ENCODE assay signal across 9 cellular contexts in the genomic region with DNA sequence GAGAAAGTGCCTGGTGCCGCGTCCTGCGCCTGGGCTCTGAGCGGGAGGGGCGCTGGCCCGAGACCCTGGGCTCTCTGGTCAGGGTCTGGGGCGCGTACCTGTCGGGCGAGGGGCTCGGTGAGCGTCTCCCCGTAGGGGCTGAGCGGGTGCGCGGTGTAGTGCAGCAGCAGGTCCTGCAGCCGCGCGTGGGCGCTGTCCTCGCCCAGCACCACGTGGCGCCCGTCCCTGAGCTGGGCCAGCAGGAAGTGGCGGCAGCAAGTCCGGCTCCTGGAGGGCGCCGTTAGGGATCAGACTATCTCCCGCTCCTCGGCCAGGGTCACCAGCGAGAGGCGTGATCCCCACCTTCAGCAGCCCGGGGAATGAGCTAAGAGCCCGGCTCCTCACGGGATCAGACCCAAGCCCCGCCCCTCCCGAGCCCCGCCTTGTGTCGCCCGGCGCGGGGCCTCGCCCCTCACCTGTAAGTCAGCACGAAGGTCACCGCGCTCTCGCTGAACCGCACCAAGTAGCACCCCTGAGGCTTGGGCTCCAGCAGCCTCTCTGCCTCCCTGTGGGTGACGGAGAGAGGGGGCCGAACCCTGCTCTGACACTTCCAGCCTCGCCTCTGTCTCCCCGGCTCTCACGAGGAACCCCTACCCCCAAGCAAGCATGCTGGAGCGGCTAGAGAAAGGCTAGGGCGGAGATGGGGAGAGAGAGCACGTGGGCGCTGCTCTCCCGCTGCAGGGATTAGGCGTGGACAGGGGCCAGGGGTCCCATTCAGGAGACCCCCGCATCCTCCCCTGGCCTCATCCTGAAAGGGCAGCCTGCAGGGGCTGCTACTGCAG.
A peak's percentile ranks its signal among the peaks of the same experiment; 100 is the strongest.
DNase-seq lines count a peak whose midpoint lies in the region; ATAC-seq and TF ChIP-seq lines count a peak whose summit lies in the region.
"Had no signal": no experiment of that assay in that cellular context is flagged by ENCODE, and none has a peak within 500 bp of the region (broad histone marks: within the 10 kb centered on the region; RNA-seq: fewer than 3 reads in every experiment).

No MANE protein-coding gene starts in this region.

- no peaks in the 10 kb centered on the region for H3K27me3 ChIP-seq in muscle layer of duodenum (ENCODE audit: low read depth, low read length)

- peaks cover 0 to 26% of the 10 kb centered on the region in 2 donors for H3K4me1 ChIP-seq in muscle layer of duodenum (ENCODE audit: control insufficient read depth in 1 of 2, insufficient read depth in 2 of 2, low read length in 2 of 2)

- no peak for ATAC-seq in GM19455 (IDR thresholded peaks at IDR 0.05; ENCODE audit: unreplicated experiment)

- TF ChIP-seq POLR2A in erythroblast (IDR thresholded peaks at IDR 0.05; ENCODE audit: low read length): no peak

- H3K9me3 ChIP-seq in muscle layer of duodenum (ENCODE audit: control insufficient read depth in 1 of 2, low read length in 2 of 2): no peaks in the 10 kb centered on the region

- H3K4me3 ChIP-seq in muscle layer of duodenum (ENCODE audit: low read depth in 1 of 2, low read length in 2 of 2): peak overlapping the region; percentile 48 to 63

- H3K27ac ChIP-seq in muscle layer of duodenum (ENCODE audit: low read length): no peak overlapping the region
- H3K27ac ChIP-seq: C4-2B had no signal

- DNase-seq in NCI-H1436 (lab: John Stamatoyannopoulos, UW) (peak; percentile 22), NCI-H1436 treated with DMSO at 0.1 percent for 48 hours (lab: John Stamatoyannopoulos, UW) (no peak), NCI-H2171 treated with DMSO at 0.1 percent for 48 hours (lab: John Stamatoyannopoulos, UW) (peak; percentile 67), activated T-cell treated with anti-CD3 and anti-CD28 coated beads for 1 hour (ENCODE audit: low read depth) (peak; percentile 64), erythroblast (lab: John Stamatoyannopoulos, UW) (peak; percentile 62 to 63)
- DNase-seq in stimulated activated CD8-positive, alpha-beta memory T cell treated with anti-CD3 and anti-CD28 coated beads, Interleukin-7, amount 100 ng/mL, for 24 hours (ENCODE audit: low read depth): peak; percentile 46

- no peaks in the 10 kb centered on the region for H3K36me3 ChIP-seq in muscle layer of duodenum (ENCODE audit: control insufficient read depth in 1 of 2, insufficient read depth in 2 of 2, low read length in 2 of 2)
